1 cellular context compared by ENCODE assay signal in the genomic region with DNA sequence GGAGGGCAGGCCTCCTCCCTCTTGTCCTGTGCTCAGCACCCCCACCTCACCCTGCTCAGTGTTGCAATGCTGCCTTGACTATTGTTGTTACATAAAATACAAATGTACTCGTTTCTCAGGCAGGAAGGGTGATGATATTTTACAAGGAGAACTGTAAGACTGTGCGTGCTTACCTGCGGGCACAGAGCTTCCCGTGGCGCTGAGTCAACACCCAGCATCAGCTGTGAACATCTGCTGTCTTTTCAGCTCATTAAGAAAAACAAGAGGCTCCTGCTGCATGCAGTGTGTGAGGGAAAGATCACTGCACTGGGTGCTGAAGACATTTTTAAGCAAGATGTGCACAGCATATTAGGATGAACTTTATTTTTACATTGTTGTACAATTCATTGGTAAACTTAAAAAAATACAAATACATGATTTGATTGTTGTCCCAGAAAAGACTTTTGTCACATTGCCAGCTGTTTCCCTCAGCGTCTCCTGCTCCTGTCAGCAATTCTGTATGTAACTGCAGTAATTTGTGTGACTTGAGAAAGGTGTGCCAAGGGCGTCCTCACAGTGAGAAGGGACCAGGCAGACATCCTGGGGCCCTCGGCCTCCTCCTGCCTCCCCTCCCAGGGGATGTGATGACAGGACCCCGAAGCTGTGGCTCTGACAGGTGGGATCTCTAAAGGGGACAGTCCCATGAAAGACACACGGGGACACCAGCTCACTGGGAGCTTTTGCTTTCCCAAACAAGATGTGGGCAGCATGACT.
TF ChIP-seq lines count a peak whose summit lies in the region.

No MANE protein-coding gene starts in this region.

TF ChIP-seq in HEK293, 187 proteins besides CTCF, POLR2A, EP300 and RAD21 (continued from another document):
- TF ChIP-seq, protein P1, sequence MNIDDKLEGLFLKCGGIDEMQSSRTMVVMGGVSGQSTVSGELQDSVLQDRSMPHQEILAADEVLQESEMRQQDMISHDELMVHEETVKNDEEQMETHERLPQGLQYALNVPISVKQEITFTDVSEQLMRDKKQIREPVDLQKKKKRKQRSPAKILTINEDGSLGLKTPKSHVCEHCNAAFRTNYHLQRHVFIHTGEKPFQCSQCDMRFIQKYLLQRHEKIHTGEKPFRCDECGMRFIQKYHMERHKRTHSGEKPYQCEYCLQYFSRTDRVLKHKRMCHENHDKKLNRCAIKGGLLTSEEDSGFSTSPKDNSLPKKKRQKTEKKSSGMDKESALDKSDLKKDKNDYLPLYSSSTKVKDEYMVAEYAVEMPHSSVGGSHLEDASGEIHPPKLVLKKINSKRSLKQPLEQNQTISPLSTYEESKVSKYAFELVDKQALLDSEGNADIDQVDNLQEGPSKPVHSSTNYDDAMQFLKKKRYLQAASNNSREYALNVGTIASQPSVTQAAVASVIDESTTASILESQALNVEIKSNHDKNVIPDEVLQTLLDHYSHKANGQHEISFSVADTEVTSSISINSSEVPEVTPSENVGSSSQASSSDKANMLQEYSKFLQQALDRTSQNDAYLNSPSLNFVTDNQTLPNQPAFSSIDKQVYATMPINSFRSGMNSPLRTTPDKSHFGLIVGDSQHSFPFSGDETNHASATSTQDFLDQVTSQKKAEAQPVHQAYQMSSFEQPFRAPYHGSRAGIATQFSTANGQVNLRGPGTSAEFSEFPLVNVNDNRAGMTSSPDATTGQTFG (tag by site-specific recombination; IDR thresholded peaks at IDR 0.05; ENCODE audit: borderline replicate concordance), result no peak
- TF ChIP-seq ZBTB17 (tag by site-specific recombination; IDR thresholded peaks at IDR 0.05), result 0 out of 2 replicates have a peak, but pooled peaks have one; percentile 12
- no peak for TF ChIP-seq MZF1 (tag by site-specific recombination; IDR thresholded peaks at IDR 0.05; ENCODE audit: borderline replicate concordance)
- no peak for TF ChIP-seq ZNF791 (tag by site-specific recombination; IDR thresholded peaks at IDR 0.05)
- TF ChIP-seq ZNF571 (tag by site-specific recombination; IDR thresholded peaks at IDR 0.05), result no peak
- TF ChIP-seq ZNF747 (tag by site-specific recombination; IDR thresholded peaks at IDR 0.05), result no peak
